In genomic region chr1:161511018-161511755, GRCh38 we compare ENCODE assay signal across 27 cellular contexts. TPM values are rescaled to one million over a fixed set of nuclear protein-coding genes. Genes with fewer than 3 reads are reported as not detected.
A peak's percentile ranks its signal among the peaks of the same experiment; 100 is the strongest.
DNase-seq lines count a peak whose midpoint lies in the region; ATAC-seq and TF ChIP-seq lines count a peak whose summit lies in the region.
"Had no signal": no experiment of that assay in that cellular context is flagged by ENCODE, and none has a peak within 500 bp of the region (broad histone marks: within the 10 kb centered on the region; RNA-seq: fewer than 3 reads in every experiment).

No MANE protein-coding gene starts in this region.

- no peaks in the 10 kb centered on the region for H3K9me3 Mint-ChIP-seq in activated CD8-positive, alpha-beta T cell treated with anti-CD3 and anti-CD28 coated beads, Interleukin-2, amount 10 ng/mL, durations not matched to agents 7 days and 5 days (ENCODE audit: insufficient read depth)
- H3K9me3 Mint-ChIP-seq in activated CD8-positive, alpha-beta T cell treated with anti-CD3 and anti-CD28 coated beads for 36 hours: no peaks in the 10 kb centered on the region
- H3K9me3 Mint-ChIP-seq: activated CD4-positive, alpha-beta memory T cell treated with anti-CD3 and anti-CD28 coated beads, Interleukin-2, amount 10 ng/mL, durations not matched to agents 7 days and 5 days; activated naive CD4-positive, alpha-beta T cell treated with anti-CD3 and anti-CD28 coated beads, Interleukin-2, amount 10 ng/mL, durations not matched to agents 7 days and 5 days; activated T-cell treated with anti-CD3 and anti-CD28 coated beads, Interleukin-2, amount 50 U/mL, for 24 hours; IgD-negative memory B cell; naive B cell had no signal

- H3K27me3 Mint-ChIP-seq in activated CD8-positive, alpha-beta T cell treated with anti-CD3 and anti-CD28 coated beads, Interleukin-2, amount 10 ng/mL, durations not matched to agents 7 days and 5 days (ENCODE audit: low read depth): peaks cover 5% of the 10 kb centered on the region
- H3K27me3 Mint-ChIP-seq in activated CD8-positive, alpha-beta T cell treated with anti-CD3 and anti-CD28 coated beads for 36 hours: peaks cover 12% of the 10 kb centered on the region
- H3K27me3 Mint-ChIP-seq: activated CD4-positive, alpha-beta memory T cell treated with anti-CD3 and anti-CD28 coated beads, Interleukin-2, amount 10 ng/mL, durations not matched to agents 7 days and 5 days had no signal

- H3K4me1 ChIP-seq in gastroesophageal sphincter: peaks cover 0 to 35% (median 5%) of the 10 kb centered on the region in 3 donors
- H3K4me1 ChIP-seq in upper lobe of right lung: peaks cover 24% of the 10 kb centered on the region
- H3K4me1 ChIP-seq in esophagus muscularis mucosa: peaks cover 0 to 35% (median 24%) of the 10 kb centered on the region in 4 donors
- H3K4me1 ChIP-seq: parathyroid adenoma had no signal

- TF ChIP-seq CTCF in activated CD8-positive, alpha-beta T cell treated with anti-CD3 and anti-CD28 coated beads for 36 hours (IDR thresholded peaks at IDR 0.05): no peak
- TF ChIP-seq CTCF in gastroesophageal sphincter (IDR thresholded peaks at IDR 0.05) (no peak), upper lobe of right lung (IDR thresholded peaks at IDR 0.05) (no peak), esophagus muscularis mucosa (IDR thresholded peaks at IDR 0.05) (no peak)

- peaks cover 18% of the 10 kb centered on the region for H3K4me1 Mint-ChIP-seq in activated CD8-positive, alpha-beta T cell treated with anti-CD3 and anti-CD28 coated beads, Interleukin-2, amount 10 ng/mL, durations not matched to agents 7 days and 5 days (ENCODE audit: low read depth)
- peaks cover 9% of the 10 kb centered on the region for H3K4me1 Mint-ChIP-seq in activated CD8-positive, alpha-beta T cell treated with anti-CD3 and anti-CD28 coated beads for 36 hours (ENCODE audit: low read depth)
- H3K4me1 Mint-ChIP-seq: activated naive CD4-positive, alpha-beta T cell treated with anti-CD3 and anti-CD28 coated beads, Interleukin-2, amount 10 ng/mL, durations not matched to agents 7 days and 5 days had no signal

- TF ChIP-seq POLR2A in gastroesophageal sphincter (IDR thresholded peaks at IDR 0.05): no peak
- TF ChIP-seq POLR2A in esophagus muscularis mucosa (IDR thresholded peaks at IDR 0.05; ENCODE audit: low read depth): no peak

- H3K36me3 ChIP-seq in gastroesophageal sphincter (no peaks in the 10 kb centered on the region), upper lobe of right lung (no peaks in the 10 kb centered on the region), esophagus muscularis mucosa (no peaks in the 10 kb centered on the region)
- H3K36me3 ChIP-seq: ascending aorta, sigmoid colon, suprapubic skin had no signal

- H3K9me3 ChIP-seq in gastroesophageal sphincter: no peaks in the 10 kb centered on the region
- no peaks in the 10 kb centered on the region for H3K9me3 ChIP-seq in upper lobe of right lung
- no peaks in the 10 kb centered on the region for H3K9me3 ChIP-seq in esophagus muscularis mucosa
- H3K9me3 ChIP-seq: ascending aorta, sigmoid colon, suprapubic skin had no signal

- H3K4me3 Mint-ChIP-seq in activated CD8-positive, alpha-beta T cell treated with anti-CD3 and anti-CD28 coated beads, Interleukin-2, amount 10 ng/mL, durations not matched to agents 7 days and 5 days: no peak overlapping the region
- H3K4me3 Mint-ChIP-seq in activated CD8-positive, alpha-beta T cell treated with anti-CD3 and anti-CD28 coated beads for 36 hours: no peak overlapping the region
- H3K4me3 Mint-ChIP-seq: activated CD4-positive, alpha-beta memory T cell treated with anti-CD3 and anti-CD28 coated beads, Interleukin-2, amount 10 ng/mL, durations not matched to agents 7 days and 5 days; activated naive CD4-positive, alpha-beta T cell treated with anti-CD3 and anti-CD28 coated beads, Interleukin-2, amount 10 ng/mL, durations not matched to agents 7 days and 5 days; activated T-cell treated with anti-CD3 and anti-CD28 coated beads, Interleukin-2, amount 50 U/mL, for 24 hours; IgD-negative memory B cell; naive B cell had no signal

- WGBS in gastroesophageal sphincter (ENCODE audit: low coverage in 1 of 2), 2 donors: 61 to 100% methylated on average over 1 to 3 of the region's 5 CpGs
- 92% methylated on average over 5 of the region's 5 CpGs for WGBS in esophagus muscularis mucosa

- H3K4me3 ChIP-seq in gastroesophageal sphincter (no peak overlapping the region), upper lobe of right lung (no peak overlapping the region), esophagus muscularis mucosa (no peak overlapping the region)
- H3K4me3 ChIP-seq: ascending aorta, sigmoid colon, suprapubic skin had no signal

- ATAC-seq in activated CD8-positive, alpha-beta T cell treated with anti-CD3 and anti-CD28 coated beads, Interleukin-2, amount 10 ng/mL, durations not matched to agents 7 days and 5 days: no peak
- ATAC-seq in activated CD8-positive, alpha-beta T cell treated with anti-CD3 and anti-CD28 coated beads for 36 hours: no peak
- ATAC-seq in gastroesophageal sphincter (peak; percentile 54), upper lobe of right lung (peak; percentile 50), HG02588 (IDR thresholded peaks at IDR 0.05; ENCODE audit: unreplicated experiment) (no peak)

- H3K27ac ChIP-seq in gastroesophageal sphincter (no peak overlapping the region), upper lobe of right lung (peak overlapping the region; percentile 24), esophagus muscularis mucosa (replicated peaks in 1 of 4) (no peak overlapping the region)
- H3K27ac ChIP-seq: ascending aorta, C4-2B, parathyroid adenoma, sigmoid colon, suprapubic skin had no signal

- H3K36me3 Mint-ChIP-seq in activated CD8-positive, alpha-beta T cell treated with anti-CD3 and anti-CD28 coated beads, Interleukin-2, amount 10 ng/mL, durations not matched to agents 7 days and 5 days (ENCODE audit: low read depth): no peaks in the 10 kb centered on the region
- no peaks in the 10 kb centered on the region for H3K36me3 Mint-ChIP-seq in activated CD8-positive, alpha-beta T cell treated with anti-CD3 and anti-CD28 coated beads for 36 hours (ENCODE audit: low read depth)
- H3K36me3 Mint-ChIP-seq: activated naive CD4-positive, alpha-beta T cell treated with anti-CD3 and anti-CD28 coated beads, Interleukin-2, amount 10 ng/mL, durations not matched to agents 7 days and 5 days; naive B cell had no signal

- POLR2A ChIA-PET in activated CD8-positive, alpha-beta T cell treated with anti-CD3 and anti-CD28 coated beads, Interleukin-2, amount 10 ng/mL, durations not matched to agents 7 days and 5 days (lab: Charles Lee): no interaction called here
- POLR2A ChIA-PET in activated CD8-positive, alpha-beta T cell treated with anti-CD3 and anti-CD28 coated beads for 36 hours (lab: Charles Lee): interaction anchor here (1.7 kb wide), 1 partner anchor 9 kb away, joined by 4 read pairs; no protein-coding TSS in a partner anchor

- intact Hi-C loops in activated CD8-positive, alpha-beta T cell treated with anti-CD3 and anti-CD28 coated beads for 36 hours (cut with micrococcal nuclease): no loop called here
- intact Hi-C loops in upper lobe of right lung (cut with DNase I): no loop called here
- intact Hi-C loops in esophagus muscularis mucosa (cut with DNase I): no loop called here

- TF ChIP-seq EP300 in gastroesophageal sphincter (IDR thresholded peaks at IDR 0.05): no peak
- TF ChIP-seq EP300 in esophagus muscularis mucosa (IDR thresholded peaks at IDR 0.05): no peak

- peak overlapping the region; percentile 20 for H3K27ac Mint-ChIP-seq in activated CD8-positive, alpha-beta T cell treated with anti-CD3 and anti-CD28 coated beads, Interleukin-2, amount 10 ng/mL, durations not matched to agents 7 days and 5 days
- no peak overlapping the region for H3K27ac Mint-ChIP-seq in activated CD8-positive, alpha-beta T cell treated with anti-CD3 and anti-CD28 coated beads for 36 hours
- H3K27ac Mint-ChIP-seq: activated CD4-positive, alpha-beta memory T cell treated with anti-CD3 and anti-CD28 coated beads, Interleukin-2, amount 10 ng/mL, durations not matched to agents 7 days and 5 days; activated naive CD4-positive, alpha-beta T cell treated with anti-CD3 and anti-CD28 coated beads, Interleukin-2, amount 10 ng/mL, durations not matched to agents 7 days and 5 days; activated T-cell treated with anti-CD3 and anti-CD28 coated beads, Interleukin-2, amount 50 U/mL, for 24 hours had no signal

- CTCF ChIA-PET in activated CD8-positive, alpha-beta T cell treated with anti-CD3 and anti-CD28 coated beads, Interleukin-2, amount 10 ng/mL, durations not matched to agents 7 days and 5 days (lab: Charles Lee): interaction anchor here (1.0 kb wide), 1 partner anchor 230 kb away, joined by 3 read pairs; no protein-coding TSS in a partner anchor
- CTCF ChIA-PET in activated CD8-positive, alpha-beta T cell treated with anti-CD3 and anti-CD28 coated beads for 36 hours (lab: Charles Lee): interaction anchor here (0.9 kb wide), 1 partner anchor 23 kb away, joined by 3 read pairs; no protein-coding TSS in a partner anchor

- no peak for DNase-seq in activated CD8-positive, alpha-beta T cell treated with anti-CD3 and anti-CD28 coated beads, Interleukin-2, amount 10 ng/mL, durations not matched to agents 7 days and 5 days
- DNase-seq in activated CD8-positive, alpha-beta T cell treated with anti-CD3 and anti-CD28 coated beads for 36 hours: no peak
- DNase-seq in NCI-H69 (lab: John Stamatoyannopoulos, UW) (peak; percentile 60), upper lobe of right lung (no peak), esophagus muscularis mucosa (ENCODE audit: extremely low spot score) (no peak), NCI-H2107 (lab: John Stamatoyannopoulos, UW) (no peak)
- DNase-seq: activated CD4-positive, alpha-beta memory T cell treated with anti-CD3 and anti-CD28 coated beads, Interleukin-2, amount 10 ng/mL, durations not matched to agents 7 days and 5 days; activated CD4-positive, CD25-positive, alpha-beta regulatory T cell; activated naive CD4-positive, alpha-beta T cell treated with anti-CD3 and anti-CD28 coated beads, Interleukin-2, amount 10 ng/mL, durations not matched to agents 7 days and 5 days; activated T-cell treated with anti-CD3 and anti-CD28 coated beads, Interleukin-2, amount 50 U/mL, for 24 hours; central memory CD4-positive, alpha-beta T cell; DMS79; GOT3; kidney glomerular epithelial cell; MM.1S; naive B cell; NCI-H2227 treated with DMSO at 0.1 percent for 48 hours; sigmoid colon; T-helper 9 cell had no signal

- H3K27me3 ChIP-seq in gastroesophageal sphincter (peaks cover 4% of the 10 kb centered on the region), upper lobe of right lung (no peaks in the 10 kb centered on the region), esophagus muscularis mucosa (peaks cover 0 to 5% (median 0%) of the 10 kb centered on the region in 4 donors)
- H3K27me3 ChIP-seq: ascending aorta, suprapubic skin had no signal

RNA-seq across cellular contexts. Expression of gene FCGR2A, which starts 5.9 kb away (rescaled TPM):
- total RNA-seq in activated CD8-positive, alpha-beta T cell treated with anti-CD3 and anti-CD28 coated beads, Interleukin-2, amount 10 ng/mL, durations not matched to agents 7 days and 5 days: under 1 TPM in 1 of 2 experiments, not detected in 1; 0.21 TPM
- total RNA-seq in activated CD8-positive, alpha-beta T cell treated with anti-CD3 and anti-CD28 coated beads for 36 hours: not detected
- total RNA-seq in gastroesophageal sphincter (10 to 100 TPM; 16.3 to 74.1 (median 40.1) TPM), upper lobe of right lung (140 TPM), esophagus muscularis mucosa (10 to 100 TPM; 19.0 to 89.0 (median 31.2) TPM)
- total RNA-seq: epithelial cell of proximal tubule had no signal

RNA-seq across cellular contexts. Expression of gene HSPA6, which starts 13.2 kb away (rescaled TPM):
- total RNA-seq in activated CD8-positive, alpha-beta T cell treated with anti-CD3 and anti-CD28 coated beads, Interleukin-2, amount 10 ng/mL, durations not matched to agents 7 days and 5 days: 1 to 10 TPM in 1 of 2 experiments, under 1 TPM in 1; 0.94 to 1.1 TPM
- under 1 TPM; 0.36 to 0.45 TPM for total RNA-seq in activated CD8-positive, alpha-beta T cell treated with anti-CD3 and anti-CD28 coated beads for 36 hours
- total RNA-seq in gastroesophageal sphincter (1 to 10 TPM; 1.2 to 6.6 (median 2.0) TPM), upper lobe of right lung (10.9 TPM), esophagus muscularis mucosa (1 to 10 TPM; 1.8 to 6.5 (median 3.3) TPM)

RNA-seq across cellular contexts. Expression of gene FCGR3A, which starts 38.4 kb away (rescaled TPM):
- under 1 TPM; 0.50 to 0.52 TPM for total RNA-seq in activated CD8-positive, alpha-beta T cell treated with anti-CD3 and anti-CD28 coated beads, Interleukin-2, amount 10 ng/mL, durations not matched to agents 7 days and 5 days
- under 1 TPM; 0.27 to 0.36 TPM for total RNA-seq in activated CD8-positive, alpha-beta T cell treated with anti-CD3 and anti-CD28 coated beads for 36 hours
- total RNA-seq in gastroesophageal sphincter (10 to 100 TPM in 2 of 4 donors, 1 to 10 TPM in 2; 3.7 to 23.5 (median 10.8) TPM), upper lobe of right lung (112 TPM), esophagus muscularis mucosa (10 to 100 TPM in 2 of 4 donors, 1 to 10 TPM in 2; 7.6 to 18.7 (median 10.2) TPM)
- total RNA-seq: epithelial cell of proximal tubule had no signal

Comparison
In these comparisons a context has a peak if more than half of its experiments do, and no peak if none do; other contexts are left out.
1. ATAC-seq: peak in gastroesophageal sphincter (single experiment) and upper lobe of right lung (single experiment); none in activated CD8-positive, alpha-beta T cell treated with anti-CD3 and anti-CD28 coated beads, Interleukin-2, amount 10 ng/mL, durations not matched to agents 7 days and 5 days (single experiment), activated CD8-positive, alpha-beta T cell treated with anti-CD3 and anti-CD28 coated beads for 36 hours (single experiment) and HG02588 (single experiment).
2. RNA of gene FCGR2A, which starts 5.9 kb away (total RNA-seq): 140 TPM in upper lobe of right lung (single experiment), 16.3 to 74.1 TPM in gastroesophageal sphincter and 19.0 to 89.0 TPM in esophagus muscularis mucosa; 0.21 TPM in activated CD8-positive, alpha-beta T cell treated with anti-CD3 and anti-CD28 coated beads, Interleukin-2, amount 10 ng/mL, durations not matched to agents 7 days and 5 days and not detected in activated CD8-positive, alpha-beta T cell treated with anti-CD3 and anti-CD28 coated beads for 36 hours; every median in the first group is over 10 times any median in the second.